ENCODE assay signal across 9 cellular contexts in the genomic region with DNA sequence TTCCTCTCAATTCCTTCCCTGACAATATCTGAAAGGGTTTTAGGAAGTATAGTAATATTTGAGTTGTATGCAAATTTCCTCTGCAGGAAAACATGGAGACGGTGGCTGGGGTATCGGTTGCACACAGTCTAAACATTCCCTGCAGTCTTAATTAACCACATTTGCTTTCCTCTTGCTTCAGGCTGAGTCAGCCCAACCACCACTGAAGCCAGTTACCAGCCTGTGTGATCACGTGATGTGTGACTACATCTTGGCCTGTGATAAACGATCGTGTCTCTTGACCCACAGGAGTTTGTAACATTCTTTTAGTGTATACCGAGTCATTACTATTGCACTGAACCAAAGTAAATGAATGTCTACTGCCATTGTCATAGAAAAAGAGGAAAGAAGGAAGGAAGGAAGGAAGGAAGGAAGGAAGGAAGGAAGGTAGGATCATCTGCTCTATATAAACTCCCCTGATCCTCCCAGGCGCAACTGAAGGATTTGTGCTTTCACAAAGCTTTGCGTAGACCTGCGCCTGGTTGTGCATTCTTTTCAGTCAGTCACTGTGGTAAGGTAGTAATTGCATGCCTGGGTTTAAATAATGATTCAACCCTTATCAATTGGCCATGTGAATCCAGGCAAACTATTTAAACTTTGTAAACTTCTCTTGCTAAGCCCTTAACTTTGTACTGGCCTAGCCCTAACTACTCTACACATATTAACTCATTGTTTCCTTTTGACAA.
A peak's percentile ranks its signal among the peaks of the same experiment; 100 is the strongest.
DNase-seq lines count a peak whose midpoint lies in the region; ATAC-seq and TF ChIP-seq lines count a peak whose summit lies in the region.
"Had no signal": no experiment of that assay in that cellular context is flagged by ENCODE, and none has a peak within 500 bp of the region (broad histone marks: within the 10 kb centered on the region; RNA-seq: fewer than 3 reads in every experiment).

No MANE protein-coding gene starts in this region.

- H3K9me3 ChIP-seq in GM23248 (ENCODE audit: low read depth) (no peaks in the 10 kb centered on the region), neuronal stem cell (replicated peaks in 1 of 2; ENCODE audit: control insufficient read depth in 2 of 2, insufficient read depth in 1 of 2, low read depth in 1 of 2, low read length in 2 of 2) (peaks cover 0 to 5% of the 10 kb centered on the region in 2 donors)
- H3K9me3 ChIP-seq: vagina had no signal

- no peak overlapping the region for H3K23ac ChIP-seq in neuronal stem cell (ENCODE audit: low read depth, low read length, poor library complexity)

- H3K4me2 ChIP-seq in GM23248 (ENCODE audit: unreplicated experiment) (peak overlapping the region; percentile 91), neuronal stem cell (ENCODE audit: insufficient read depth, low read length, poor library complexity, severe bottlenecking) (no peak overlapping the region)

- no peak overlapping the region for H2BK120ac ChIP-seq in neuronal stem cell (ENCODE audit: low read depth, low read length)

- no peak for ATAC-seq in HG02571 (IDR thresholded peaks at IDR 0.05; ENCODE audit: unreplicated experiment)
- no peak for ATAC-seq in HG02938 (IDR thresholded peaks at IDR 0.05; ENCODE audit: unreplicated experiment)

- H3K36me3 ChIP-seq in GM23248 (ENCODE audit: low read depth) = no peaks in the 10 kb centered on the region
- H3K36me3 ChIP-seq in neuronal stem cell (replicated peaks in 1 of 2; ENCODE audit: control insufficient read depth in 2 of 2, insufficient read depth in 2 of 2, low read length in 2 of 2) = no peaks in the 10 kb centered on the region
- H3K36me3 ChIP-seq: vagina had no signal

- 32 to 33% methylated on average over 9 of the region's 9 CpGs for WGBS in GM23248 (ENCODE audit: low coverage in 1 of 2, low lambda C conversion rate in 2 of 2, missing lambda C conversion rate in 2 of 2), 2 experiments
- no CpG with 5 or more reads among the region's 9 CpGs for WGBS in neuronal stem cell (ENCODE audit: extremely low coverage in 2 of 2, insufficient read length in 2 of 2, insufficient replicate concordance in 1 of 2), 2 donors

- in situ Hi-C loops in GM23248 (cut with MboI) = no loop called here

- no peaks in the 10 kb centered on the region for H3K9me2 ChIP-seq in GM23248 (ENCODE audit: insufficient read depth)

- H3K27ac ChIP-seq in GM23248 = peak overlapping the region; percentile 47
- no peak overlapping the region for H3K27ac ChIP-seq in neuronal stem cell (replicated peaks; ENCODE audit: low read length)
- H3K27ac ChIP-seq: vagina had no signal

- H3F3A ChIP-seq in GM23248 (ENCODE audit: insufficient read depth) = peaks cover 21% of the 10 kb centered on the region

- no peak for TF ChIP-seq CTCF in fibroblast of the aortic adventitia (IDR thresholded peaks at IDR 0.05; ENCODE audit: insufficient read depth, low read length)

- H3K18ac ChIP-seq in neuronal stem cell (ENCODE audit: low read length) = no peak overlapping the region

- no peaks in the 10 kb centered on the region for H3K27me3 ChIP-seq in GM23248 (replicated peaks; ENCODE audit: insufficient read depth)
- H3K27me3 ChIP-seq in neuronal stem cell (ENCODE audit: control insufficient read depth in 3 of 3, insufficient read depth in 3 of 3, low read depth in 1 of 3, low read length in 3 of 3) = no peaks in the 10 kb centered on the region
- H3K27me3 ChIP-seq: vagina had no signal

- no peak overlapping the region for H3K4ac ChIP-seq in neuronal stem cell (ENCODE audit: low read length)

- H4K91ac ChIP-seq in neuronal stem cell (ENCODE audit: low read depth, low read length, poor library complexity) = no peak overlapping the region

- H3K9ac ChIP-seq in GM23248 (peak overlapping the region; percentile 26; the same call in 1 of the 2 replicates), neuronal stem cell (ENCODE audit: low read depth, low read length, poor library complexity) (no peak overlapping the region)

- H3K79me1 ChIP-seq in neuronal stem cell (ENCODE audit: low read depth, low read length) = no peaks in the 10 kb centered on the region

- no peak overlapping the region for H2BK12ac ChIP-seq in neuronal stem cell (ENCODE audit: low read length)

- no peak overlapping the region for H4K8ac ChIP-seq in neuronal stem cell (ENCODE audit: low read depth, low read length)

- H2AFZ ChIP-seq in GM23248 (peak overlapping the region; percentile 31; the same call in 1 of the 2 replicates), neuronal stem cell (ENCODE audit: low read length) (no peak overlapping the region)

- H3K4me1 ChIP-seq in GM23248 (ENCODE audit: insufficient read depth) (peaks cover 19% of the 10 kb centered on the region), neuronal stem cell (ENCODE audit: control insufficient read depth in 2 of 2, insufficient read depth in 1 of 2, low read depth in 1 of 2, low read length in 2 of 2) (peaks cover 0 to 12% of the 10 kb centered on the region in 2 donors)
- H3K4me1 ChIP-seq: vagina had no signal

- H2BK15ac ChIP-seq in neuronal stem cell (ENCODE audit: low read length) = no peak overlapping the region

- H3K4me3 ChIP-seq in GM23248 (peak overlapping the region; percentile 42), fibroblast of the aortic adventitia (ENCODE audit: low read depth, low read length) (no peak overlapping the region), skeletal muscle cell (ENCODE audit: low read depth, low read length) (no peak overlapping the region), neuronal stem cell (ENCODE audit: low read length in 2 of 2) (no peak overlapping the region)
- H3K4me3 ChIP-seq: vagina had no signal

- H3K14ac ChIP-seq in neuronal stem cell (ENCODE audit: low read length) = no peak overlapping the region

- H2AK5ac ChIP-seq in neuronal stem cell (ENCODE audit: low read depth, low read length) = no peak overlapping the region

- DNase-seq in GM23248 (peak; percentile 98), RPMI7951 (ENCODE audit: low read depth) (peak; percentile 99), fibroblast of the aortic adventitia (ENCODE audit: low read depth) (peak; percentile 96), skeletal muscle cell (ENCODE audit: low read depth) (peak; percentile 97), neuronal stem cell (ENCODE audit: low spot score) (no peak), mesenteric fat pad (ENCODE audit: low spot score) (no peak)

- no peak overlapping the region for H2BK5ac ChIP-seq in neuronal stem cell (ENCODE audit: low read length)

- no peaks in the 10 kb centered on the region for H4K20me1 ChIP-seq in GM23248 (ENCODE audit: insufficient read depth)

- H3K79me2 ChIP-seq in GM23248 (ENCODE audit: insufficient read depth) = no peaks in the 10 kb centered on the region

Comparison
In these comparisons a context has a peak if more than half of its experiments do, and no peak if none do; other contexts are left out.
1. DNase-seq: peak in GM23248 (single experiment), RPMI7951 (single experiment), fibroblast of the aortic adventitia (single experiment) and skeletal muscle cell (single experiment); none in neuronal stem cell (single experiment) and mesenteric fat pad (single experiment).